In the genomic region with DNA sequence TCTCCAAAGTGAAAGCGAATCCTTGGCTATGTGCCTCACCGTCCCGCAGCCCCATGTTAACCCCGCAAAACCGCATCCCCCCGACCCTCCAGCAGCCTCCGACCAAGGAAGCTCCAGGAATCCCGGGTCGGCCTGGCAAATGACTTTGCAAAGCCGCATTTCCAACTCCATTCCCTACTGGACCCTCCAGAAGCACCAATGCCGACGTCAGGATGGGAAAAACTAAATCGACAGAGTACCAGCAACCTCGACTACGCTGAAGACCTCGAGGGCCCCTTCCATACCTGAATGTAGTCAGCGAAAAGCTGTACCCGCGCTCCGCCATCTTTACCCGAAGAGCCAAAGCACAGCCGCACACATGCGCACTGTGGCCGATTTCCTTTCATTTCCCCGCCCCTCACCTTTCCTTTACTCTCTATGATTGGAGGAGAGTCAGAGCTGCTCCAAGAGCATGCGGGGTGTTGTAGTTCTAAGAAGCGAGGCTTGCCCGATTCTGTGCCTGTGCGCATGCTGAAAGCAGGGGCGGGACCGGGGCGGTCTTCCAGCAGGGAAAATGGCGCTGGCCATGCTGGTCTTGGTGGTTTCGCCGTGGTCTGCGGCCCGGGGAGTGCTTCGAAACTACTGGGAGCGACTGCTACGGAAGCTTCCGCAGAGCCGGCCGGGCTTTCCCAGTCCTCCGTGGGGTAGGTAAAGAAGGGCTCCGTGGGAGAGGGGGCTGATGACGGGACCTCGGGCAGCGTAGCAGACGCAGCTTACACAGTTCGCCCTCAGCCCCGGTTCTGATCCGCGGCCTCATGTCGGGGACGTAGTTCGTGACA, we compare ENCODE assay signal across 8 cellular contexts. TPM values are rescaled to one million over a fixed set of nuclear protein-coding genes. Genes with fewer than 3 reads are reported as not detected.
A peak's percentile ranks its signal among the peaks of the same experiment; 100 is the strongest.
DNase-seq lines count a peak whose midpoint lies in the region; ATAC-seq and TF ChIP-seq lines count a peak whose summit lies in the region.

A gene (plus strand): TSS at position 543 of the 818 bp plus-strand sequence. CDS start 11 bp downstream, at position 554.
A gene (minus strand): TSS at position 341 of the 818 bp plus-strand sequence. CDS start 16 bp downstream, at position 325.

- peak within 1 kb of the TSS; percentile 78 to 87 for H3K27ac ChIP-seq in ascending aorta
- H3K27ac ChIP-seq in right cardiac atrium (ENCODE audit: low read length), result peak within 1 kb of the TSS; percentile 89
- H3K27ac ChIP-seq in uterus, result peak within 1 kb of the TSS; percentile 76 to 81

- peak within 1 kb of the TSS; percentile 99 for H3K27ac Mint-ChIP-seq in T-helper 2 cell treated with Interferon-gamma antibody and Interleukin-4, amounts not matched to agents 5 μg/mL and 100 μg/mL, for 36 hours

- TF ChIP-seq CTCF in ascending aorta (IDR thresholded peaks at IDR 0.05) (no peak), uterus (IDR thresholded peaks at IDR 0.05) (no peak)

- H3K9me3 Mint-ChIP-seq in T-helper 2 cell treated with Interferon-gamma antibody and Interleukin-4, amounts not matched to agents 5 μg/mL and 100 μg/mL, for 36 hours, result no peaks in the 10 kb centered on the region

- ATAC-seq in GM18502 (IDR thresholded peaks at IDR 0.05; ENCODE audit: poor library complexity, unreplicated experiment) (peak; percentile 100), HG02970 (IDR thresholded peaks at IDR 0.05; ENCODE audit: low FRiP score, unreplicated experiment) (peak; percentile 100), right cardiac atrium (peak; percentile 100)

- TF ChIP-seq POLR2A in uterus (IDR thresholded peaks at IDR 0.05), result peak; percentile 50 to 57

- H3K4me3 ChIP-seq in ascending aorta (peak within 1 kb of the TSS; percentile 89 to 94), right cardiac atrium (ENCODE audit: low read length) (peak within 1 kb of the TSS; percentile 93), uterus (peak within 1 kb of the TSS; percentile 80 to 90)

- H3K27me3 Mint-ChIP-seq in T-helper 2 cell treated with Interferon-gamma antibody and Interleukin-4, amounts not matched to agents 5 μg/mL and 100 μg/mL, for 36 hours (ENCODE audit: low read depth), result no peaks in the 10 kb centered on the region

- H3K4me1 ChIP-seq in ascending aorta (peaks cover 4 to 25% of the 10 kb centered on the region in 2 donors), right cardiac atrium (ENCODE audit: control insufficient read depth, insufficient read depth, low read length) (peaks cover 4% of the 10 kb centered on the region), uterus (peaks cover 3 to 8% of the 10 kb centered on the region in 2 donors)

- H3K36me3 ChIP-seq in ascending aorta (peaks cover 16 to 19% of the 10 kb centered on the region in 2 donors), uterus (no peaks in the 10 kb centered on the region)

- H3K4me3 Mint-ChIP-seq in T-helper 2 cell treated with Interferon-gamma antibody and Interleukin-4, amounts not matched to agents 5 μg/mL and 100 μg/mL, for 36 hours, result peak within 1 kb of the TSS; percentile 96

- peaks cover 48% of the 10 kb centered on the region for H3K4me1 Mint-ChIP-seq in T-helper 2 cell treated with Interferon-gamma antibody and Interleukin-4, amounts not matched to agents 5 μg/mL and 100 μg/mL, for 36 hours (ENCODE audit: low read depth)

- H3K36me3 Mint-ChIP-seq in T-helper 2 cell treated with Interferon-gamma antibody and Interleukin-4, amounts not matched to agents 5 μg/mL and 100 μg/mL, for 36 hours (ENCODE audit: low read depth), result peaks cover 39% of the 10 kb centered on the region

- DNase-seq in NCI-H1930 (lab: John Stamatoyannopoulos, UW), result peak; percentile 96 to 97
- DNase-seq in T-helper 2 cell treated with Interferon-gamma antibody and Interleukin-4, amounts not matched to agents 5 μg/mL and 100 μg/mL, for 36 hours (ENCODE audit: low spot score), result peak; percentile 96
- peak; percentile 87 to 98 for DNase-seq in ascending aorta (ENCODE audit: low spot score in 2 of 2)
- DNase-seq in right cardiac atrium, result peak; percentile 96 to 98 (median 96)
- peak; percentile 92 for DNase-seq in pulmonary artery endothelial cell (ENCODE audit: low read depth, low spot score)
- peak; percentile 95 for DNase-seq in uterus

- 0% methylated on average over 56 of the region's 56 CpGs for WGBS in right cardiac atrium

- intact Hi-C loops in ascending aorta (cut with DNase I), result loop anchor here (1.0 to 10.0 kb wide), 5 partner anchors 20 to 793 kb away; a partner anchor contains a TSS
- intact Hi-C loops in right cardiac atrium (cut with DNase I), result no loop called here
- intact Hi-C loops in uterus (cut with DNase I; ENCODE audit: low total_unique reads), result no loop called here

- H3K9me3 ChIP-seq in ascending aorta (no peaks in the 10 kb centered on the region), right cardiac atrium (ENCODE audit: control insufficient read depth, low read length) (no peaks in the 10 kb centered on the region), uterus (no peaks in the 10 kb centered on the region)

- H3K27me3 ChIP-seq in ascending aorta (no peaks in the 10 kb centered on the region), right cardiac atrium (ENCODE audit: control insufficient read depth, insufficient read depth) (no peaks in the 10 kb centered on the region), uterus (no peaks in the 10 kb centered on the region)

RNA-seq across cellular contexts. Expression of the first gene that starts in this region (rescaled TPM):
- 24.3 TPM for total RNA-seq in ascending aorta
- 10 to 100 TPM; 45.5 to 49.8 (median 46.0) TPM for total RNA-seq in right cardiac atrium
- 81.6 TPM for polyA plus RNA-seq in right cardiac atrium
- total RNA-seq in pulmonary artery endothelial cell, result 79.3 and 89.5 TPM in 2 replicates
- 10 to 100 TPM in 3 of 4 donors, 1 to 10 TPM in 1; 10.0 to 79.4 (median 51.9) TPM for total RNA-seq in uterus

RNA-seq across cellular contexts. Expression of the second gene that starts in this region (rescaled TPM):
- total RNA-seq in ascending aorta, result 61.4 TPM
- total RNA-seq in right cardiac atrium, result 10 to 100 TPM; 64.4 to 86.2 (median 75.8) TPM
- polyA plus RNA-seq in right cardiac atrium, result 119 TPM
- total RNA-seq in pulmonary artery endothelial cell, result 101 and 121 TPM in 2 replicates
- total RNA-seq in uterus, result 100 to 1,000 TPM in 1 of 4 donors, 10 to 100 TPM in 3; 54.5 to 121 (median 67.2) TPM

Comparison
In these comparisons a context has a peak if more than half of its experiments do, and no peak if none do; other contexts are left out.
1. Peak in every context shown above with its lines: DNase-seq, ATAC-seq, H3K4me3 ChIP-seq and H3K27ac ChIP-seq.